8 cellular contexts compared by ENCODE assay signal in the genomic region with DNA sequence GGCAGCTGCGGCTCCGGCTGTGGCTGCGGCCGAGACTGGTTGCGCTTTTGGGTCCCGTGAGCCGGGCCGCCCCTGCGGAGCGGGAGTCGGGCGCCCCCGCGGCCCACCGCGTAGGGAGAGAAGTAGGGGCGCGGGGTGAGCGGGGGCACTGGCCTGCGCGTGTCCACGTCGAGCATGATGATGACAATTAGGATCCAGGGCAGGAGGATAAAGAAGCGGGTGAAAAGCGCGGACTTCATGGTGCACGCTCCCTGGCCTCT. TPM values are rescaled to one million over a fixed set of nuclear protein-coding genes. Genes with fewer than 3 reads are reported as not detected.
DNase-seq lines count a peak whose midpoint lies in the region; ATAC-seq and TF ChIP-seq lines count a peak whose summit lies in the region.

No MANE protein-coding gene starts in this region.

- no peak for TF ChIP-seq CTCF in BE2C (IDR thresholded peaks at IDR 0.05; ENCODE audit: low read depth, low read length)
- TF ChIP-seq CTCF in brain microvascular endothelial cell (IDR thresholded peaks at IDR 0.05; ENCODE audit: low read depth, low read length, missing control alignments) = no peak

- in situ Hi-C loops in brain microvascular endothelial cell (cut with HindIII; ENCODE audit: low pct_ligation_motif_present, low sequenced_read_pairs) = no loop called here

- H3K4me1 ChIP-seq in BE2C (no peaks in the 10 kb centered on the region), muscle layer of colon (ENCODE audit: insufficient read depth, low read length) (no peaks in the 10 kb centered on the region)

- H3K36me3 ChIP-seq in BE2C (no peaks in the 10 kb centered on the region), brain microvascular endothelial cell (replicated peaks) (no peaks in the 10 kb centered on the region), muscle layer of colon (ENCODE audit: insufficient read depth, low read length) (no peaks in the 10 kb centered on the region)

- H3K4me3 ChIP-seq in BE2C (ENCODE audit: low read depth, low read length) (peak overlapping the region; percentile 49), brain microvascular endothelial cell (ENCODE audit: low read depth, low read length) (peak overlapping the region; percentile 50), muscle layer of colon (ENCODE audit: low read depth in 1 of 2, low read length in 2 of 2) (peak overlapping the region; percentile 51 to 80)

- ATAC-seq in HG02884 (IDR thresholded peaks at IDR 0.05; ENCODE audit: unreplicated experiment) = peak; percentile 22

- H3K27me3 ChIP-seq in BE2C (peaks cover 21% of the 10 kb centered on the region), brain microvascular endothelial cell (replicated peaks) (peaks cover 54% of the 10 kb centered on the region), muscle layer of colon (ENCODE audit: control insufficient read depth in 1 of 2, insufficient read depth in 2 of 2, low read length in 2 of 2) (peaks cover 10 to 34% of the 10 kb centered on the region in 2 donors)

- no peaks in the 10 kb centered on the region for H3K9me3 ChIP-seq in BE2C
- H3K9me3 ChIP-seq in muscle layer of colon (ENCODE audit: low read length) = no peaks in the 10 kb centered on the region

- DNase-seq in BE2C (no peak), brain microvascular endothelial cell (no peak), HUDEP-2 (lab: John Stamatoyannopoulos, UW; ENCODE audit: unreplicated experiment in 76 of 76) (no peak), GM03348 (ENCODE audit: low spot score) (no peak), NCI-H2081 treated with DMSO at 0.1 percent for 48 hours (lab: John Stamatoyannopoulos, UW) (no peak)
- DNase-seq in stimulated activated CD8-positive, alpha-beta memory T cell treated with anti-CD3 and anti-CD28 coated beads, Interleukin-4, amount 100 ng/mL, for 48 hours = no peak

- H3K9ac ChIP-seq in muscle layer of colon (ENCODE audit: low read length) = no peak overlapping the region

- H3K27ac ChIP-seq in brain microvascular endothelial cell (no peak overlapping the region), muscle layer of colon (ENCODE audit: low read depth, low read length) (no peak overlapping the region)

RNA-seq across cellular contexts. Expression of a gene that starts 0.7 kb away (rescaled TPM):
- 0.14 TPM for polyA plus RNA-seq in BE2C (2012; ENCODE audit: insufficient read depth, insufficient read length, low read depth)
